ENCODE assay signal across 8 cellular contexts in genomic region chr3:170179444-170179843, GRCh38. TPM values are rescaled to one million over a fixed set of nuclear protein-coding genes. Genes with fewer than 3 reads are reported as not detected.
DNase-seq lines count a peak whose midpoint lies in the region; ATAC-seq and TF ChIP-seq lines count a peak whose summit lies in the region.

No MANE protein-coding gene starts in this region.

- H2AFZ ChIP-seq in osteoblast (ENCODE audit: low read length), result no peak overlapping the region

- H3K27ac ChIP-seq in CD8-positive, alpha-beta T cell (ENCODE audit: low read depth, low read length), result peak overlapping the region; percentile 98
- H3K27ac ChIP-seq in coronary artery (no peak overlapping the region), osteoblast (ENCODE audit: low read depth, low read length) (no peak overlapping the region)

- no peak for DNase-seq in CD8-positive, alpha-beta T cell
- DNase-seq in NAMALWA (ENCODE audit: low spot score) (peak; percentile 35), coronary artery (ENCODE audit: low spot score) (no peak), osteoblast (ENCODE audit: insufficient read length, low spot score, missing footprints) (no peak), anterior cingulate cortex (lab: John Stamatoyannopoulos, UW) (no peak)
- no peak for DNase-seq in stimulated activated CD4-positive, alpha-beta T cell treated with anti-CD3 and anti-CD28 coated beads, Interleukin-2, amount 100 ng/mL, for 24 hours

- H3K4me1 ChIP-seq in CD8-positive, alpha-beta T cell (ENCODE audit: insufficient read depth, low read length), result peaks cover 40% of the 10 kb centered on the region
- H3K4me1 ChIP-seq in osteoblast (ENCODE audit: insufficient read depth, low read length), result peaks cover 12% of the 10 kb centered on the region

- H3K27ac Mint-ChIP-seq in CD8-positive, alpha-beta T cell, result peak overlapping the region; percentile 100

- peak overlapping the region; percentile 99 for H3K4me3 Mint-ChIP-seq in CD8-positive, alpha-beta T cell

- H3K9me3 ChIP-seq in CD8-positive, alpha-beta T cell (ENCODE audit: low read length), result no peaks in the 10 kb centered on the region
- no peaks in the 10 kb centered on the region for H3K9me3 ChIP-seq in osteoblast (ENCODE audit: low read depth, low read length)

- H3K4me1 Mint-ChIP-seq in CD8-positive, alpha-beta T cell (ENCODE audit: low read depth), result peaks cover 50% of the 10 kb centered on the region

- H3K36me3 Mint-ChIP-seq in CD8-positive, alpha-beta T cell, result peaks cover 41% of the 10 kb centered on the region

- POLR2A ChIA-PET in CD8-positive, alpha-beta T cell (lab: Charles Lee), result interaction anchor here (0.5 to 1.1 kb wide), 2 partner anchors 44 to 410 kb away, joined by 3 to 8 read pairs; partner anchors contain the start of gene ACTRT3

- H3K79me2 ChIP-seq in osteoblast (ENCODE audit: insufficient read depth, low read length), result peaks cover 69% of the 10 kb centered on the region

- no peaks in the 10 kb centered on the region for H3K27me3 ChIP-seq in CD8-positive, alpha-beta T cell (ENCODE audit: insufficient read depth, low read length)
- no peaks in the 10 kb centered on the region for H3K27me3 ChIP-seq in osteoblast (ENCODE audit: insufficient read depth, low read length)

- no peak for ATAC-seq in CD8-positive, alpha-beta T cell
- ATAC-seq in HG02885 (IDR thresholded peaks at IDR 0.05; ENCODE audit: poor library complexity, unreplicated experiment), result no peak
- no peak for ATAC-seq in GM18868 (IDR thresholded peaks at IDR 0.05; ENCODE audit: unreplicated experiment)

- no peaks in the 10 kb centered on the region for H3K27me3 Mint-ChIP-seq in CD8-positive, alpha-beta T cell (ENCODE audit: low read depth)

- no peak for TF ChIP-seq CTCF in CD8-positive, alpha-beta T cell (IDR thresholded peaks at IDR 0.05)
- no peak for TF ChIP-seq CTCF in coronary artery (IDR thresholded peaks at IDR 0.05)
- no peak for TF ChIP-seq CTCF in osteoblast (IDR thresholded peaks at IDR 0.05; ENCODE audit: extremely low read depth, low read depth, low read length)

- H3K4me3 ChIP-seq in CD8-positive, alpha-beta T cell (ENCODE audit: low read depth, low read length), result peak overlapping the region; percentile 84
- H3K4me3 ChIP-seq in coronary artery (peak overlapping the region; percentile 97), osteoblast (ENCODE audit: insufficient read depth, low read length) (peak overlapping the region; percentile 99)

- CTCF ChIA-PET in CD8-positive, alpha-beta T cell (lab: Charles Lee), result interaction anchor here (0.5 to 3.1 kb wide), 2 partner anchors 8 to 153 kb away, joined by 3 to 14 read pairs; no protein-coding TSS in a partner anchor

- H4K20me1 ChIP-seq in osteoblast (ENCODE audit: insufficient read depth, low read length), result peaks cover 17% of the 10 kb centered on the region

- intact Hi-C loops in CD8-positive, alpha-beta T cell (cut with DNase I, micrococcal nuclease), result loop anchor here (2.0 to 5.0 kb wide), 4 partner anchors 25 to 1283 kb away; partner anchors contain the start of genes TERC (in 1 of the 2) and TNIK (in 1 of the 2)

- H3K36me3 ChIP-seq in CD8-positive, alpha-beta T cell (ENCODE audit: insufficient read depth, low read length), result peaks cover 19% of the 10 kb centered on the region
- H3K36me3 ChIP-seq in osteoblast (ENCODE audit: insufficient read depth, low read length), result peaks cover 36% of the 10 kb centered on the region

- peak overlapping the region; percentile 99 for H3K4me2 ChIP-seq in osteoblast (ENCODE audit: insufficient read depth, low read length)

- no peaks in the 10 kb centered on the region for H3K9me3 Mint-ChIP-seq in CD8-positive, alpha-beta T cell

RNA-seq across cellular contexts. Expression of gene PHC3, which starts 2.1 kb away (rescaled TPM):
- total RNA-seq in CD8-positive, alpha-beta T cell, result 100 to 1,000 TPM; 131 to 136 TPM
- total RNA-seq in osteoblast, result 36.9 and 47.1 TPM in 2 replicates

RNA-seq across cellular contexts. Expression of gene PRKCI, which starts 42.8 kb away (rescaled TPM):
- total RNA-seq in CD8-positive, alpha-beta T cell, result 10 to 100 TPM; 17.6 to 20.2 TPM
- 54.8 and 69.1 TPM in 2 replicates for total RNA-seq in osteoblast
